Comparison of ENCODE assay signal across 20 cellular contexts in the genomic region with DNA sequence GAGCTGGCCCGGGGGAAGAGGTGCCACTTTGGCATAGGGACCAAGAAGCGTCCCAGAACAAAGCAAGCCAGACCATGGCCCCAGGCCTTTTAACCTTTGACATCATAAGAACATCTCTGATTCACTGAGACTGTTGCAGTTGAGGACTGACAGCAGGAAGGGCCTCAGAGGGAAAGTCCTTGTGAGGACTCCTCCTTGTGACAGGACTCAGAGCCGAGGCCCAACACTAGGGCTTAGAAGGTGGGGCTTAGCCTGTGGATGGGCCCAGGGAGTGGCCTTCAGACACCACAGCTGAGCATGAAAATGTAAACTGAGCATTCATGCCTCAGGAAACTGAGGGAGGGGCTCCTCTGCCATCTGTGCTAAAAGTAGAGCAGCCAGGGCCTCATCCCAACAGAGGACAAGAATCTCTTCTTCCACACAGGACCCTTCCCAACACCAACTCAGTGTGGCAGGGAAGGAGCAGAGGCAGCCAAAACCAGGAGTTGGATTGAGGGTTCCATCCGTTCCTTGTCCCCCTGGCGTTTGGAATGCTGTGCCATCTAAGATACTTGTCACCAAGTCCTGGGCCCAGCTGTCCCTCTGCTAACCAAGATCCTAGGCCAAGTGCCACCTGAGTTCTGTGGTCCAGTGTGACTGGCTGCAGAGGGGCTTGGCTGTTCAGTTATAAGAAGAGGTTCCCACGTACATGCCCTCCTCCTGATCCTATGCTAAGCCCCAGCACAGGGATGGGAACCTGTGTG.
"Had no signal": no experiment of that assay in that cellular context is flagged by ENCODE, and none has a peak within 500 bp of the region (broad histone marks: within the 10 kb centered on the region; RNA-seq: fewer than 3 reads in every experiment).

No MANE protein-coding gene starts in this region.

- H3K36me3 ChIP-seq: brain microvascular endothelial cell, tibial nerve had no signal

- H3K4me1 ChIP-seq: tibial nerve had no signal

- ATAC-seq: left lobe of liver; stimulated activated naive CD8-positive, alpha-beta T cell treated with anti-CD3 and anti-CD28 coated beads, Interleukin-15, Interleukin-2, amounts not matched to agents 100 U/mL and 50 U/mL, for 24 hours had no signal

- H3K27me3 ChIP-seq: brain microvascular endothelial cell, tibial nerve had no signal

- DNase-seq: activated CD4-positive, alpha-beta memory T cell treated with anti-CD3 and anti-CD28 coated beads, Interleukin-2, amount 10 ng/mL, durations not matched to agents 7 days and 5 days; activated CD4-positive, alpha-beta T cell treated with anti-CD3 and anti-CD28 coated beads for 4 hours; activated naive CD4-positive, alpha-beta T cell treated with anti-CD3 and anti-CD28 coated beads for 36 hours; activated T-cell treated with anti-CD3 and anti-CD28 coated beads, Interleukin-2, amount 50 U/mL, for 24 hours; aorta; brain microvascular endothelial cell; central memory CD4-positive, alpha-beta T cell; foreskin melanocyte; glutamatergic neuron; hypothalamus; nephron progenitor cell; stimulated activated CD4-positive, alpha-beta T cell treated with anti-CD3 and anti-CD28 coated beads, Interleukin-2, amount 100 ng/mL, for 24 hours; stimulated activated naive CD8-positive, alpha-beta T cell treated with anti-CD3 and anti-CD28 coated beads, Interleukin-15, Interleukin-2, amounts not matched to agents 100 U/mL and 50 U/mL, for 24 hours had no signal

- H3K27ac ChIP-seq: brain microvascular endothelial cell, tibial nerve had no signal

- FAIRE-seq: colon, keratinocyte, TTC549, urothelium cell line had no signal

- H3K4me3 ChIP-seq: lung, tibial nerve had no signal
